Comparison of ENCODE assay signal across 26 cellular contexts in the genomic region with DNA sequence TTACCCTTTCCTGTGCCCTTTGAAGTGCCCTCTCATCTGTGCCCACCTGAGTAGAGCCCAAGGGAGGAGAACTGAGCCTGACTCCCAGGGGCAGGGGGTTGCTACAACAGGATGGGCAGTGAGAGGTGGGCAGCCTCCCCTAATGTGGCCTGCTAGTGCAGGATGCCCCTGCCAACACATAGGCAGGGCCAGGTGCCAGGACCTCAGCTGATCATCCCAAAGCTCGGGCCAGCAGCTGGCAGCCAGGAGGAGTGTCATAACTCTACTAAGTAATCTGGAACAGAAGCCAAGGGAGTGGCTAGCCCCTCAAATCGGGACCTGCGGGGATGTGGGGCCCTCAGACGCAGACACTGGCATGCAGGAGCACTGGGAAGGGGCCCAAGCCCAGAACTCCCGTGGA.
"Had no signal": no experiment of that assay in that cellular context is flagged by ENCODE, and none has a peak within 500 bp of the region (broad histone marks: within the 10 kb centered on the region; RNA-seq: fewer than 3 reads in every experiment).

No MANE protein-coding gene starts in this region.

- H3K4me2 ChIP-seq: smooth muscle cell had no signal

- ATAC-seq: activated naive CD8-positive, alpha-beta T cell treated with anti-CD3 and anti-CD28 coated beads, Interleukin-2, amount 50 U/mL, for 24 hours; gastroesophageal sphincter; left colon; lower lobe of right lung; naive thymus-derived CD8-positive, alpha-beta T cell; T-helper 17 cell; WTC11 had no signal

- H3K36me3 Mint-ChIP-seq: activated naive CD4-positive, alpha-beta T cell treated with anti-CD3 and anti-CD28 coated beads, Interleukin-2, amount 50 U/mL, for 24 hours; naive thymus-derived CD8-positive, alpha-beta T cell; WTC11 had no signal

- H3K4me3 ChIP-seq: gastroesophageal sphincter, lower lobe of right lung, smooth muscle cell, suprapubic skin, tibial nerve had no signal

- H3K9me3 Mint-ChIP-seq: activated CD4-positive, alpha-beta memory T cell treated with anti-CD3 and anti-CD28 coated beads, Interleukin-2, amount 10 ng/mL, durations not matched to agents 7 days and 5 days; activated CD4-positive, alpha-beta T cell treated with anti-CD3 and anti-CD28 coated beads, Interleukin-2, amount 10 ng/mL, durations not matched to agents 7 days and 5 days; activated naive CD4-positive, alpha-beta T cell treated with anti-CD3 and anti-CD28 coated beads, Interleukin-2, amount 50 U/mL, for 24 hours; activated naive CD8-positive, alpha-beta T cell treated with anti-CD3 and anti-CD28 coated beads, Interleukin-2, amount 50 U/mL, for 24 hours; activated T-helper 2 cell treated with anti-CD3 and anti-CD28 coated beads, Interferon-gamma antibody, Interleukin-2, Interleukin-4, amounts not matched to agents 10 μg/mL and 5 μg/mL and 100 μg/mL, durations not matched to agents 14 hours and 24 hours and 36 hours; naive thymus-derived CD8-positive, alpha-beta T cell; neural crest cell; WTC11 had no signal

- FAIRE-seq: colon, keratinocyte had no signal

- H3K27me3 ChIP-seq: gastroesophageal sphincter, suprapubic skin, tibial nerve had no signal

- H3K27ac ChIP-seq: lower lobe of right lung, suprapubic skin, tibial nerve had no signal

- H3K27ac Mint-ChIP-seq: activated CD4-positive, alpha-beta memory T cell treated with anti-CD3 and anti-CD28 coated beads, Interleukin-2, amount 10 ng/mL, durations not matched to agents 7 days and 5 days; activated CD4-positive, alpha-beta T cell treated with anti-CD3 and anti-CD28 coated beads, Interleukin-2, amount 10 ng/mL, durations not matched to agents 7 days and 5 days; activated naive CD8-positive, alpha-beta T cell treated with anti-CD3 and anti-CD28 coated beads, Interleukin-2, amount 50 U/mL, for 24 hours; activated T-helper 2 cell treated with anti-CD3 and anti-CD28 coated beads, Interferon-gamma antibody, Interleukin-2, Interleukin-4, amounts not matched to agents 10 μg/mL and 5 μg/mL and 100 μg/mL, durations not matched to agents 14 hours and 24 hours and 36 hours; WTC11 had no signal

- H3K27me3 Mint-ChIP-seq: activated CD4-positive, alpha-beta T cell treated with anti-CD3 and anti-CD28 coated beads, Interleukin-2, amount 10 ng/mL, durations not matched to agents 7 days and 5 days; activated naive CD4-positive, alpha-beta T cell treated with anti-CD3 and anti-CD28 coated beads, Interleukin-2, amount 50 U/mL, for 24 hours; naive thymus-derived CD8-positive, alpha-beta T cell; T-helper 17 cell had no signal

- H3K36me3 ChIP-seq: gastroesophageal sphincter, lower lobe of right lung, suprapubic skin, tibial nerve had no signal

- H3K4me3 Mint-ChIP-seq: activated CD4-positive, alpha-beta memory T cell treated with anti-CD3 and anti-CD28 coated beads, Interleukin-2, amount 10 ng/mL, durations not matched to agents 7 days and 5 days; activated CD4-positive, alpha-beta T cell treated with anti-CD3 and anti-CD28 coated beads, Interleukin-2, amount 10 ng/mL, durations not matched to agents 7 days and 5 days; activated naive CD4-positive, alpha-beta T cell treated with anti-CD3 and anti-CD28 coated beads, Interleukin-2, amount 50 U/mL, for 24 hours; activated naive CD8-positive, alpha-beta T cell treated with anti-CD3 and anti-CD28 coated beads, Interleukin-2, amount 50 U/mL, for 24 hours; naive thymus-derived CD8-positive, alpha-beta T cell; neural crest cell; T-helper 17 cell; WTC11 had no signal

- H3K9me3 ChIP-seq: gastroesophageal sphincter, lower lobe of right lung, suprapubic skin, tibial nerve had no signal

- DNase-seq: activated CD4-positive, alpha-beta memory T cell treated with anti-CD3 and anti-CD28 coated beads, Interleukin-2, amount 10 ng/mL, durations not matched to agents 7 days and 5 days; activated CD4-positive, alpha-beta T cell treated with anti-CD3 and anti-CD28 coated beads for 1 hour; activated CD4-positive, alpha-beta T cell treated with anti-CD3 and anti-CD28 coated beads, Interleukin-2, amount 10 ng/mL, durations not matched to agents 7 days and 5 days; activated CD8-positive, alpha-beta memory T cell treated with anti-CD3 and anti-CD28 coated beads, Interleukin-2, amount 50 U/mL, for 48 hours; activated naive CD8-positive, alpha-beta T cell treated with anti-CD3 and anti-CD28 coated beads, Interleukin-2, amount 50 U/mL, for 24 hours; activated T-cell treated with anti-CD3 and anti-CD28 coated beads, Interleukin-2, amount 50 U/mL, for 48 hours; effector memory CD4-positive, alpha-beta T cell; hippocampal formation; left colon; lower lobe of right lung; mesenchymal stem cell; naive thymus-derived CD8-positive, alpha-beta T cell; stimulated activated CD4-positive, alpha-beta T cell treated with anti-CD3 and anti-CD28 coated beads, Interleukin-15, amount 100 ng/mL, for 24 hours; stimulated activated CD4-positive, alpha-beta T cell treated with anti-CD3 and anti-CD28 coated beads, Interleukin-2, amount 100 ng/mL, for 24 hours; stimulated activated naive CD4-positive, alpha-beta T cell; T-helper 17 cell had no signal
